Comparison of ENCODE assay signal across 8 cellular contexts in genomic region chr2:135997380-135997779, GRCh38. TPM values are rescaled to one million over a fixed set of nuclear protein-coding genes. Genes with fewer than 3 reads are reported as not detected.
DNase-seq lines count a peak whose midpoint lies in the region; ATAC-seq, FAIRE-seq and TF ChIP-seq lines count a peak whose summit lies in the region.

No MANE protein-coding gene starts in this region.

- no peak overlapping the region for H2BK15ac ChIP-seq in mesenchymal stem cell (ENCODE audit: low read depth, poor library complexity, severe bottlenecking)

- H3K14ac ChIP-seq in mesenchymal stem cell (ENCODE audit: low read length in 2 of 2): no peak overlapping the region

- intact Hi-C loops in right lobe of liver (cut with DNase I): no loop called here

- no peak overlapping the region for H3K23ac ChIP-seq in mesenchymal stem cell (ENCODE audit: low read length in 2 of 2)

- H3K36me3 ChIP-seq in H7 (replicated peaks; ENCODE audit: control insufficient read depth, insufficient read depth, low read length) (no peaks in the 10 kb centered on the region), NT2/D1 (ENCODE audit: insufficient read depth, insufficient read length, low read length) (no peaks in the 10 kb centered on the region), right lobe of liver (no peaks in the 10 kb centered on the region), mesenchymal stem cell (ENCODE audit: control insufficient read depth in 1 of 2, insufficient read depth in 2 of 2, low read depth in 1 of 2, low read length in 2 of 2) (no peaks in the 10 kb centered on the region)

- no peak overlapping the region for H2AFZ ChIP-seq in mesenchymal stem cell (ENCODE audit: low read depth, low read length)

- no peak overlapping the region for H3K18ac ChIP-seq in mesenchymal stem cell (ENCODE audit: low read depth in 1 of 2, low read length in 2 of 2)

- no peak for DNase-seq in GM12891 (ENCODE audit: insufficient read length, low spot score)
- DNase-seq in H7: peak; percentile 70
- peak; percentile 68 for DNase-seq in NT2/D1 (ENCODE audit: low read depth, low spot score)
- no peak for DNase-seq in right lobe of liver
- DNase-seq in mesenchymal stem cell: no peak
- DNase-seq in activated CD4-positive, CD25-positive, alpha-beta regulatory T cell (lab: John Stamatoyannopoulos, UW): no peak
- no peak for DNase-seq in GM03348 (ENCODE audit: low spot score)
- no peak for DNase-seq in NCI-H128 (lab: John Stamatoyannopoulos, UW; ENCODE audit: unreplicated experiment)

- peak; percentile 69 for FAIRE-seq in GM12891 (lab: Jason Lieb, UNC)

- no peak overlapping the region for H2BK5ac ChIP-seq in mesenchymal stem cell (ENCODE audit: low read depth, low read length, poor library complexity, severe bottlenecking)

- H3K4me3 ChIP-seq in H7 (ENCODE audit: insufficient read depth, low read depth, low read length) (no peak overlapping the region), NT2/D1 (ENCODE audit: insufficient read length, low read depth) (no peak overlapping the region), right lobe of liver (no peak overlapping the region), mesenchymal stem cell (ENCODE audit: insufficient read depth in 1 of 2, low read depth in 1 of 2, low read length in 2 of 2) (no peak overlapping the region)

- H3K9me3 ChIP-seq in NT2/D1 (ENCODE audit: insufficient read depth, low read length) (no peaks in the 10 kb centered on the region), right lobe of liver (no peaks in the 10 kb centered on the region), mesenchymal stem cell (ENCODE audit: control insufficient read depth, low read length) (no peaks in the 10 kb centered on the region)

- H3K9ac ChIP-seq in NT2/D1 (ENCODE audit: insufficient read length, low read depth): no peak overlapping the region
- H3K9ac ChIP-seq in mesenchymal stem cell (ENCODE audit: low read length): no peak overlapping the region

- H4K91ac ChIP-seq in mesenchymal stem cell (ENCODE audit: low read length): no peak overlapping the region

- H3K27me3 ChIP-seq in H7 (ENCODE audit: control insufficient read depth, insufficient read depth, low read length) (no peaks in the 10 kb centered on the region), NT2/D1 (ENCODE audit: insufficient read depth, insufficient read length) (no peaks in the 10 kb centered on the region), right lobe of liver (no peaks in the 10 kb centered on the region), mesenchymal stem cell (ENCODE audit: control insufficient read depth in 1 of 2, insufficient read depth in 1 of 2, low read length in 2 of 2) (no peaks in the 10 kb centered on the region)

- TF ChIP-seq POLR2A in GM12891 (IDR thresholded peaks at IDR 0.05; ENCODE audit: low read depth, low read length) (no peak), right lobe of liver (IDR thresholded peaks at IDR 0.05) (no peak)

- WGBS in right lobe of liver (ENCODE audit: insufficient coverage, low coverage, low lambda C conversion rate, missing lambda C conversion rate): 46% methylated on average over 2 of the region's 5 CpGs
- 62% methylated on average over 5 of the region's 5 CpGs for WGBS in mesenchymal stem cell

- no peak for TF ChIP-seq CTCF in right lobe of liver (IDR thresholded peaks at IDR 0.05)

- H2BK12ac ChIP-seq in mesenchymal stem cell (ENCODE audit: low read length in 2 of 2): no peak overlapping the region

- no peak overlapping the region for H3K4ac ChIP-seq in mesenchymal stem cell (ENCODE audit: low read depth in 1 of 2, low read length in 2 of 2)

- no peak overlapping the region for H3K4me2 ChIP-seq in mesenchymal stem cell (ENCODE audit: low read length, poor library complexity, severe bottlenecking)

- no peak overlapping the region for H2AK5ac ChIP-seq in mesenchymal stem cell (ENCODE audit: low read length, severe bottlenecking)

- no peak overlapping the region for H4K8ac ChIP-seq in mesenchymal stem cell (ENCODE audit: low read length)

- H2BK120ac ChIP-seq in mesenchymal stem cell (ENCODE audit: low read depth, low read length): no peak overlapping the region

- H3K4me1 ChIP-seq in NT2/D1 (ENCODE audit: insufficient read depth, insufficient read length) (no peaks in the 10 kb centered on the region), right lobe of liver (no peaks in the 10 kb centered on the region), mesenchymal stem cell (ENCODE audit: control insufficient read depth, insufficient read depth, low read depth, low read length) (peaks cover 2% of the 10 kb centered on the region)

- no peaks in the 10 kb centered on the region for H3K79me1 ChIP-seq in mesenchymal stem cell (replicated peaks; ENCODE audit: low read length, poor library complexity, severe bottlenecking)

- ATAC-seq in right lobe of liver: peak in 3 of 4 donors; percentile 33 to 50 (median 47)

- no peak overlapping the region for H3K27ac ChIP-seq in right lobe of liver
- no peak overlapping the region for H3K27ac ChIP-seq in mesenchymal stem cell (ENCODE audit: low read length, poor library complexity, severe bottlenecking)

TF ChIP-seq in GM12891, 5 proteins besides CTCF, POLR2A, EP300 and RAD21:
- TF ChIP-seq PAX5 (IDR thresholded peaks at IDR 0.05; ENCODE audit: insufficient read depth, low read length, severe bottlenecking): peak; percentile 2
- TF ChIP-seq TAF1 (IDR thresholded peaks at IDR 0.05; ENCODE audit: low read depth, low read length): no peak

RNA-seq across cellular contexts. Expression of gene DARS1, which starts 12.0 kb away (rescaled TPM):
- polyA plus RNA-seq in GM12891 (2012; ENCODE audit: low read depth, missing spikeins): 99.1 TPM
- 79.5 and 108 TPM in 2 replicates for total RNA-seq in H7 (2014; rRNA removed; shearing (Covaris generic))
- total RNA-seq in right lobe of liver: 10 to 100 TPM; 19.9 to 49.1 (median 34.8) TPM
- 62.0 TPM for polyA plus RNA-seq in mesenchymal stem cell (2013, experiment 1 of 2)
- polyA plus RNA-seq in mesenchymal stem cell (2013, experiment 2 of 2): 68.1 TPM

Comparison
In these comparisons a context has a peak if more than half of its experiments do, and no peak if none do; other contexts are left out.
1. DNase-seq: peak in H7 (single experiment) and NT2/D1 (single experiment); none in GM12891 (single experiment), right lobe of liver (0 of 3), mesenchymal stem cell (single experiment), activated CD4-positive, CD25-positive, alpha-beta regulatory T cell (0 of 4), GM03348 (single experiment) and NCI-H128 (single experiment).